In genomic region chr17:57627591-57627990, GRCh38 we compare ENCODE assay signal across 17 cellular contexts.
DNase-seq lines count a peak whose midpoint lies in the region; ATAC-seq, FAIRE-seq and TF ChIP-seq lines count a peak whose summit lies in the region.
"Had no signal": no experiment of that assay in that cellular context is flagged by ENCODE, and none has a peak within 500 bp of the region (broad histone marks: within the 10 kb centered on the region; RNA-seq: fewer than 3 reads in every experiment).

No MANE protein-coding gene starts in this region.

- H3K9ac ChIP-seq in neural progenitor cell = no peak overlapping the region
- H3K9ac ChIP-seq: GM23248 had no signal

- H3K27ac Mint-ChIP-seq in stimulated activated naive CD8-positive, alpha-beta T cell treated with anti-CD3 and anti-CD28 coated beads, Interleukin-15, amount 100 ng/mL, for 72 hours = peak overlapping the region; percentile 28 to 44
- peak overlapping the region; percentile 24 for H3K27ac Mint-ChIP-seq in activated T-helper 17 cell treated with anti-CD3 and anti-CD28 coated beads, Interleukin-2, amount 50 U/mL, for 72 hours
- H3K27ac Mint-ChIP-seq in neural progenitor cell = peak overlapping the region; percentile 46

- H3K4me1 ChIP-seq in neural progenitor cell = peaks cover under 1% of the 10 kb centered on the region

- peaks cover 20% of the 10 kb centered on the region for H3K4me1 Mint-ChIP-seq in stimulated activated naive CD8-positive, alpha-beta T cell treated with anti-CD3 and anti-CD28 coated beads, Interleukin-15, amount 100 ng/mL, for 72 hours
- peaks cover 20% of the 10 kb centered on the region for H3K4me1 Mint-ChIP-seq in activated T-helper 17 cell treated with anti-CD3 and anti-CD28 coated beads, Interleukin-2, amount 50 U/mL, for 72 hours
- H3K4me1 Mint-ChIP-seq in neural progenitor cell = peaks cover 33% of the 10 kb centered on the region

- TF ChIP-seq CTCF in neural progenitor cell (IDR thresholded peaks at IDR 0.05) = no peak

- no peaks in the 10 kb centered on the region for H3F3A ChIP-seq in neural progenitor cell (ENCODE audit: low read depth)

- H3K9me3 ChIP-seq in neural progenitor cell (ENCODE audit: low read depth) = no peaks in the 10 kb centered on the region

- no peak for DNase-seq in stimulated activated naive CD8-positive, alpha-beta T cell treated with anti-CD3 and anti-CD28 coated beads, Interleukin-15, amount 100 ng/mL, for 72 hours
- DNase-seq in stimulated activated naive CD8-positive, alpha-beta T cell treated with anti-CD3 and anti-CD28 coated beads, Interleukin-15, Interleukin-2, amounts not matched to agents 100 U/mL and 50 U/mL, for 24 hours = no peak
- DNase-seq in neural progenitor cell (ENCODE audit: low spot score) (no peak), urothelium cell line (ENCODE audit: low spot score) (no peak), NCI-H2171 (lab: John Stamatoyannopoulos, UW) (no peak), amygdala (lab: John Stamatoyannopoulos, UW) (no peak)
- DNase-seq: Calu3; CD4-positive, alpha-beta memory T cell; GM23248; NCI-H1417 treated with DMSO at 0.1 percent for 48 hours; NCI-H2029; NCI-H2171 treated with DMSO at 0.1 percent for 48 hours; NCI-H748 treated with DMSO at 0.1 percent for 48 hours had no signal

- H3K9me3 Mint-ChIP-seq in stimulated activated naive CD8-positive, alpha-beta T cell treated with anti-CD3 and anti-CD28 coated beads, Interleukin-15, amount 100 ng/mL, for 72 hours = no peaks in the 10 kb centered on the region
- H3K9me3 Mint-ChIP-seq in activated T-helper 17 cell treated with anti-CD3 and anti-CD28 coated beads, Interleukin-2, amount 50 U/mL, for 72 hours = no peaks in the 10 kb centered on the region
- no peaks in the 10 kb centered on the region for H3K9me3 Mint-ChIP-seq in neural progenitor cell
- H3K9me3 Mint-ChIP-seq: CD4-positive, alpha-beta memory T cell had no signal

- no peak for ATAC-seq in stimulated activated naive CD8-positive, alpha-beta T cell treated with anti-CD3 and anti-CD28 coated beads, Interleukin-15, amount 100 ng/mL, for 72 hours
- no peak for ATAC-seq in stimulated activated naive CD8-positive, alpha-beta T cell treated with anti-CD3 and anti-CD28 coated beads, Interleukin-15, Interleukin-2, amounts not matched to agents 100 U/mL and 50 U/mL, for 24 hours
- ATAC-seq in activated T-helper 17 cell treated with anti-CD3 and anti-CD28 coated beads, Interleukin-2, amount 50 U/mL, for 72 hours (replicated peaks) = no peak
- ATAC-seq in GM18858 (IDR thresholded peaks at IDR 0.05; ENCODE audit: unreplicated experiment) = no peak
- ATAC-seq: HCT116 had no signal

- peaks cover 15% of the 10 kb centered on the region for H4K20me1 ChIP-seq in neural progenitor cell (ENCODE audit: low read depth)

- no peak overlapping the region for H3K4me2 ChIP-seq in neural progenitor cell

- peaks cover 47% of the 10 kb centered on the region for H3K36me3 Mint-ChIP-seq in activated T-helper 17 cell treated with anti-CD3 and anti-CD28 coated beads, Interleukin-2, amount 50 U/mL, for 72 hours (ENCODE audit: low read depth)
- H3K36me3 Mint-ChIP-seq in neural progenitor cell = peaks cover 47% of the 10 kb centered on the region

- H2AFZ ChIP-seq in neural progenitor cell (replicated peaks) = no peak overlapping the region
- H2AFZ ChIP-seq: GM23248 had no signal

- H3K27ac ChIP-seq in neural progenitor cell = no peak overlapping the region
- H3K27ac ChIP-seq: GM23248, RWPE1 had no signal

- no peaks in the 10 kb centered on the region for H3K79me2 ChIP-seq in neural progenitor cell (ENCODE audit: low read depth)

- H3K4me3 ChIP-seq in neural progenitor cell = no peak overlapping the region
- H3K4me3 ChIP-seq: GM23248 had no signal

- no peaks in the 10 kb centered on the region for H3K27me3 ChIP-seq in neural progenitor cell

- FAIRE-seq in urothelium cell line (lab: Jason Lieb, UNC) = peak; percentile 23

- H3K27me3 Mint-ChIP-seq in stimulated activated naive CD8-positive, alpha-beta T cell treated with anti-CD3 and anti-CD28 coated beads, Interleukin-15, amount 100 ng/mL, for 72 hours = no peaks in the 10 kb centered on the region
- no peaks in the 10 kb centered on the region for H3K27me3 Mint-ChIP-seq in activated T-helper 17 cell treated with anti-CD3 and anti-CD28 coated beads, Interleukin-2, amount 50 U/mL, for 72 hours
- peaks cover 2% of the 10 kb centered on the region for H3K27me3 Mint-ChIP-seq in neural progenitor cell (ENCODE audit: insufficient read depth, low read depth)
- H3K27me3 Mint-ChIP-seq: CD4-positive, alpha-beta memory T cell had no signal

- no peak overlapping the region for H3K4me3 Mint-ChIP-seq in stimulated activated naive CD8-positive, alpha-beta T cell treated with anti-CD3 and anti-CD28 coated beads, Interleukin-15, amount 100 ng/mL, for 72 hours
- no peak overlapping the region for H3K4me3 Mint-ChIP-seq in activated T-helper 17 cell treated with anti-CD3 and anti-CD28 coated beads, Interleukin-2, amount 50 U/mL, for 72 hours
- H3K4me3 Mint-ChIP-seq in neural progenitor cell = no peak overlapping the region
- H3K4me3 Mint-ChIP-seq: CD4-positive, alpha-beta memory T cell had no signal

- no peaks in the 10 kb centered on the region for H3K36me3 ChIP-seq in neural progenitor cell
